Comparison of ENCODE assay signal across 5 cellular contexts in genomic region chr17:69168642-69169041, GRCh38. TPM values are rescaled to one million over a fixed set of nuclear protein-coding genes. Genes with fewer than 3 reads are reported as not detected.
"Had no signal": no experiment of that assay in that cellular context is flagged by ENCODE, and none has a peak within 500 bp of the region (broad histone marks: within the 10 kb centered on the region; RNA-seq: fewer than 3 reads in every experiment).

No MANE protein-coding gene starts in this region.

RNA-seq across cellular contexts. Expression of gene ABCA6, which starts 26.9 kb away (rescaled TPM):
- total RNA-seq: GM23338, H1, H4, H7, H9 had no signal
- polyA plus RNA-seq: GM23338, H1 had no signal

RNA-seq across cellular contexts. Expression of gene ABCA10, which starts 60.0 kb away (rescaled TPM):
- total RNA-seq: GM23338, H1, H7, H9 had no signal
- polyA plus RNA-seq: GM23338, H1 had no signal
